In genomic region chr4:184873039-184873438, GRCh38 we compare ENCODE assay signal across 38 cellular contexts.
"Had no signal": no experiment of that assay in that cellular context is flagged by ENCODE, and none has a peak within 500 bp of the region (broad histone marks: within the 10 kb centered on the region; RNA-seq: fewer than 3 reads in every experiment).

No MANE protein-coding gene starts in this region.

- H3K27ac ChIP-seq: body of pancreas, breast epithelium, Peyer's patch, SJSA1, VCaP had no signal

- ATAC-seq: activated naive CD4-positive, alpha-beta T cell treated with anti-CD3 and anti-CD28 coated beads, Interleukin-2, amount 50 U/mL, for 72 hours; activated T-cell treated with anti-CD3 and anti-CD28 coated beads, Interleukin-2, amount 50 U/mL, for 4 hours; body of pancreas; K562; PC-3 had no signal

- H3K9ac ChIP-seq: SK-N-SH had no signal

- H3K4me1 ChIP-seq: body of pancreas, breast epithelium, Peyer's patch, SJSA1 had no signal

- H3K27me3 ChIP-seq: body of pancreas, breast epithelium, Peyer's patch, SJSA1 had no signal

- H3K4me3 ChIP-seq: body of pancreas, breast epithelium, K562, Peyer's patch, SJSA1 had no signal

- H3K9me3 ChIP-seq: body of pancreas, breast epithelium, Peyer's patch, SJSA1, SK-N-SH had no signal

- DNase-seq: activated B cell treated with CpG ODN at 0.5 μM for 24 hours; activated CD4-positive, alpha-beta memory T cell treated with anti-CD3 and anti-CD28 coated beads for 36 hours; activated CD4-positive, alpha-beta T cell treated with anti-CD3 and anti-CD28 coated beads for 4 hours; activated CD4-positive, alpha-beta T cell treated with anti-CD3 and anti-CD28 coated beads, Interleukin-2, amount 50 U/mL, for 1 hour; activated CD4-positive, CD25-positive, alpha-beta regulatory T cell treated with anti-CD3 and anti-CD28 coated beads, Interleukin-2, amount 50 U/mL, for 72 hours; activated CD8-positive, alpha-beta memory T cell treated with anti-CD3 and anti-CD28 coated beads, Interleukin-2, amount 50 U/mL, for 4 hours; activated gamma-delta T cell treated with Interleukin-2 at 50 U/mL for 16 hours; activated naive CD4-positive, alpha-beta T cell treated with anti-CD3 and anti-CD28 coated beads for 36 hours; activated T-cell treated with anti-CD3 and anti-CD28 coated beads for 4 hours; activated T-cell treated with anti-CD3 and anti-CD28 coated beads, Interleukin-2, amount 50 U/mL, for 4 hours; amniotic stem cell; body of pancreas; MV-4-11; NCI-H1092; NCI-H1436 treated with DMSO at 0.1 percent for 48 hours; NCI-H1694 treated with DMSO at 0.1 percent for 48 hours; NCI-H2029; NCI-H2107; NCI-H2171; NCI-H2227 treated with DMSO at 0.1 percent for 48 hours; NCI-H446 treated with DMSO at 0.1 percent for 48 hours; NCI-H524; NCI-H69; NK-92 treated with Interleukin-12 subunit alpha and Interleukin-12 subunit beta, amount 100 ng/mL, for 24 hours; PC-3; Peyer's patch; RPMI8226; SHP77 treated with DMSO at 0.1 percent for 48 hours; SK-N-SH; SW 1271; T-helper 1 cell; T-helper 2 cell; T-helper 9 cell had no signal

- H3K36me3 ChIP-seq: breast epithelium, Peyer's patch, SJSA1 had no signal
